ENCODE assay signal across 8 cellular contexts in the genomic region with DNA sequence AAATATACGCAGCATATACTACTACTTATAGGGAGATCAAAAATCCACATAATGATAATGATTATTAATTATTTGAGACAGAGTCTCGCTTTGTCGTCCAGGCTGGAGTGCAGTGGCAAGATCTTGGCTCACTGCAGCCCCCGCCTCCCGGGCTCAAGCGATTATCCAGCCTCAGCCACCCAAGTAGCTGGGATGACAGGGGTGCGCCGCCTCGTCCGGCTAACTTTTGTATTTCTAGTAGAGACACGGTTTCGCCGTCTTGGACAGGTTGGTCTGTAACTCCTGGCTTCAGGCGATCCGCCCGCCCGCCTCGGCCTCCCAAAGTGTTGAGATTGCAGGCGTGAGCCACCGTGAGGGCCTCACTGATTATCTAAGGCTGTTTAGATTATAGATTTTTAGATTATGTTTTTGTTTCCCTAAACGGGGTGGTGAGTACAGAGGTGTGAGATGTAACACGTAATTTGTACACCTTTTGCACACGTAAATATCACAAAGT. TPM values are rescaled to one million over a fixed set of nuclear protein-coding genes. Genes with fewer than 3 reads are reported as not detected.
DNase-seq lines count a peak whose midpoint lies in the region; ATAC-seq and TF ChIP-seq lines count a peak whose summit lies in the region.

No MANE protein-coding gene starts in this region.

- H3K4me3 ChIP-seq in breast epithelium (peak overlapping the region in 2 of 3 donors; percentile 74 to 76), vagina (peak overlapping the region in 1 of 2 donors; percentile 57)

- DNase-seq in stimulated activated CD4-positive, alpha-beta T cell treated with anti-CD3 and anti-CD28 coated beads, Interleukin-15, amount 100 ng/mL, for 24 hours = peak; percentile 8
- no peak for DNase-seq in stimulated activated CD4-positive, alpha-beta T cell treated with anti-CD3 and anti-CD28 coated beads, Interleukin-2, amount 100 ng/mL, for 48 hours
- DNase-seq in breast epithelium (ENCODE audit: low spot score in 2 of 2) = no peak
- no peak for DNase-seq in naive B cell
- no peak for DNase-seq in vagina (ENCODE audit: extremely low spot score in 2 of 2)
- no peak for DNase-seq in OCI-M2 (lab: John Stamatoyannopoulos, UW; ENCODE audit: unreplicated experiment)
- no peak for DNase-seq in GM13976 (ENCODE audit: low spot score)

- H3K9me3 ChIP-seq in breast epithelium (no peaks in the 10 kb centered on the region), vagina (no peaks in the 10 kb centered on the region)

- H3K27me3 ChIP-seq in breast epithelium = no peaks in the 10 kb centered on the region
- no peaks in the 10 kb centered on the region for H3K27me3 ChIP-seq in vagina

- H3K4me1 ChIP-seq in breast epithelium (peaks cover 0 to 11% of the 10 kb centered on the region in 2 donors), vagina (peaks cover 18% of the 10 kb centered on the region)

- TF ChIP-seq CTCF in breast epithelium (IDR thresholded peaks at IDR 0.05) = no peak
- no peak for TF ChIP-seq CTCF in vagina (IDR thresholded peaks at IDR 0.05)
- no peak for TF ChIP-seq CTCF in GM13976 (IDR thresholded peaks at IDR 0.05; ENCODE audit: borderline replicate concordance, control extremely low read depth, extremely low read depth, insufficient read depth, missing control alignments)

- H3K27ac ChIP-seq in breast epithelium (peak overlapping the region; percentile 92 to 97), vagina (peak overlapping the region; percentile 87)

- no peaks in the 10 kb centered on the region for H3K27me3 Mint-ChIP-seq in naive B cell

- ATAC-seq in naive B cell (ENCODE audit: low read depth in 2 of 2) (no peak), GM18861 (IDR thresholded peaks at IDR 0.05; ENCODE audit: unreplicated experiment) (no peak)

- peak overlapping the region; percentile 60 to 90 (median 87) for H3K4me3 Mint-ChIP-seq in naive B cell

- peak overlapping the region; percentile 70 to 98 (median 96) for H3K27ac Mint-ChIP-seq in naive B cell

- intact Hi-C loops in breast epithelium (cut with DNase I; ENCODE audit: low total_unique reads) = no loop called here
- intact Hi-C loops in vagina (cut with DNase I) = no loop called here

- no peaks in the 10 kb centered on the region for H3K36me3 Mint-ChIP-seq in naive B cell

- in situ Hi-C loops in GM13976 (cut with MboI; ENCODE audit: low sequenced_read_pairs, unreplicated experiment) = no loop called here

- H3K36me3 ChIP-seq in breast epithelium = no peaks in the 10 kb centered on the region
- H3K36me3 ChIP-seq in vagina = no peaks in the 10 kb centered on the region

- no peak for TF ChIP-seq POLR2A in breast epithelium (IDR thresholded peaks at IDR 0.05)
- no peak for TF ChIP-seq POLR2A in vagina (IDR thresholded peaks at IDR 0.05)

- peaks cover 15 to 37% (median 24%) of the 10 kb centered on the region in 3 donors for H3K4me1 Mint-ChIP-seq in naive B cell

- peaks cover 0 to 2% (median 0%) of the 10 kb centered on the region in 7 donors for H3K9me3 Mint-ChIP-seq in naive B cell

RNA-seq across cellular contexts. Expression of a gene that starts 0.5 kb away (rescaled TPM):
- 10 to 100 TPM in 2 of 3 donors, 1 to 10 TPM in 1; 8.8 to 17.6 (median 10.7) TPM for total RNA-seq in breast epithelium
- polyA plus RNA-seq in naive B cell (ENCODE audit: low read depth in 6 of 6) = 1 to 10 TPM; 6.3 to 8.7 (median 8.1) TPM
- total RNA-seq in vagina = 6.4 TPM

RNA-seq across cellular contexts. Expression of a gene that starts 50.0 kb away (rescaled TPM):
- total RNA-seq in breast epithelium (1 to 10 TPM; 5.0 to 6.2 (median 5.0) TPM), vagina (12.0 TPM)
- 1 to 10 TPM in 4 of 6 donors, under 1 TPM in 2; 0.89 to 3.5 (median 1.2) TPM for polyA plus RNA-seq in naive B cell (ENCODE audit: low read depth in 6 of 6)
